8 cellular contexts compared by ENCODE assay signal in genomic region chr2:168890006-168890782, GRCh38. TPM values are rescaled to one million over a fixed set of nuclear protein-coding genes. Genes with fewer than 3 reads are reported as not detected.
DNase-seq lines count a peak whose midpoint lies in the region; ATAC-seq, FAIRE-seq and TF ChIP-seq lines count a peak whose summit lies in the region.

SPC25 (minus strand) TSS chr2:168890430; CDS start chr2:168889519, 911 bp downstream.

- peak within 1 kb of the TSS; percentile 83 to 93 (median 89) for H3K4me3 ChIP-seq in HepG2 (replicated peaks in 1 of 3; ENCODE audit: insufficient read depth in 1 of 3, low read depth in 2 of 3, low read length in 3 of 3)

- peak; percentile 57 to 66; a peak in 3 of 4 replicates for TF ChIP-seq POLR2A in HepG2 (IDR thresholded peaks at IDR 0.05; ENCODE audit: insufficient read depth in 1 of 2, low read depth in 2 of 2, low read length in 2 of 2)

- no peaks in the 10 kb centered on the region for H3K9me3 Mint-ChIP-seq in activated CD4-positive, alpha-beta T cell treated with anti-CD3 and anti-CD28 coated beads, Interleukin-2, amount 10 ng/mL, durations not matched to agents 7 days and 5 days

- peak; percentile 97 for FAIRE-seq in HepG2 (lab: Jason Lieb, UNC)

- peaks cover 18% of the 10 kb centered on the region for H3K4me1 ChIP-seq in HepG2 (ENCODE audit: insufficient read depth, low read length)

- H3K9ac ChIP-seq in HepG2 (ENCODE audit: insufficient read depth, low read depth, low read length) = peak within 1 kb of the TSS; percentile 80

- H3K9me3 ChIP-seq in HepG2 (ENCODE audit: low read length) = no peaks in the 10 kb centered on the region

- BruUV-seq in HepG2 (replicated peaks; lab: Mats Ljungman, UMichigan) = no TSS peak

- no peaks in the 10 kb centered on the region; a peak in 1 of 5 replicates for H3K27me3 ChIP-seq in HepG2 (ENCODE audit: control insufficient read depth in 1 of 2, insufficient read depth in 2 of 2, low read length in 2 of 2)

- peak within 1 kb of the TSS; percentile 72 for H3K4me2 ChIP-seq in HepG2 (ENCODE audit: low read depth, low read length)

- peak within 1 kb of the TSS; percentile 86 for H2AFZ ChIP-seq in HepG2 (ENCODE audit: low read length)

- TF ChIP-seq CTCF in C4-2B (conservative IDR thresholded peaks at IDR 0.05) = no peak
- no peak for TF ChIP-seq CTCF in HepG2 (CRISPR knock-in tag; IDR thresholded peaks at IDR 0.05)

- CTCF ChIA-PET in activated CD4-positive, alpha-beta T cell treated with anti-CD3 and anti-CD28 coated beads, Interleukin-2, amount 10 ng/mL, durations not matched to agents 7 days and 5 days (lab: Charles Lee) = interaction anchor here (0.7 kb wide), 1 partner anchor 13 kb away, joined by 3 read pairs; no protein-coding TSS in a partner anchor
- CTCF ChIA-PET in HepG2 (lab: Yijun Ruan, JAX; ENCODE audit: low intra/inter-chr PET ratio, low total read pairs) = no interaction called here

- POLR2A ChIA-PET in activated CD4-positive, alpha-beta T cell treated with anti-CD3 and anti-CD28 coated beads, Interleukin-2, amount 10 ng/mL, durations not matched to agents 7 days and 5 days (lab: Charles Lee) = interaction anchor here (0.6 kb wide), 1 partner anchor 15 kb away, joined by 5 read pairs; no protein-coding TSS in a partner anchor
- POLR2A ChIA-PET in HepG2 (lab: Yijun Ruan, JAX) = no interaction called here

- H3K27ac ChIP-seq in C4-2B (peak within 1 kb of the TSS; percentile 77), HepG2 (ENCODE audit: extremely low read length, insufficient read depth, low read length) (peak within 1 kb of the TSS; percentile 58)

- peak; percentile 97 for DNase-seq in NCI-H748 (lab: John Stamatoyannopoulos, UW; ENCODE audit: unreplicated experiment)
- DNase-seq in activated CD4-positive, alpha-beta T cell treated with anti-CD3 and anti-CD28 coated beads, Interleukin-2, amount 10 ng/mL, durations not matched to agents 7 days and 5 days = peak; percentile 94
- peak; percentile 93 for DNase-seq in dermis blood vessel endothelial cell
- DNase-seq in HepG2 (ENCODE audit: low spot score) = peak; percentile 95
- peak; percentile 76 to 82 for DNase-seq in stimulated activated CD4-positive, alpha-beta T cell treated with anti-CD3 and anti-CD28 coated beads, Interleukin-2, amount 100 ng/mL, for 48 hours

- TF ChIP-seq EP300 in HepG2 (IDR thresholded peaks at IDR 0.05; ENCODE audit: low read depth in 2 of 2, low read length in 2 of 2) = no peak
- TF ChIP-seq EP300 in HepG2 (CRISPR knock-in tag; IDR thresholded peaks at IDR 0.05; ENCODE audit: borderline replicate concordance) = no peak

- H3K27me3 Mint-ChIP-seq in activated CD4-positive, alpha-beta T cell treated with anti-CD3 and anti-CD28 coated beads, Interleukin-2, amount 10 ng/mL, durations not matched to agents 7 days and 5 days = peaks cover 28% of the 10 kb centered on the region

- in situ Hi-C loops in HepG2 (cut with HindIII; ENCODE audit: extremely low pct_ligation_motif_present, low pct_unique_long_range_greater_than_20kb) = no loop called here

- H3K36me3 ChIP-seq in HepG2 (replicated peaks in 1 of 2; ENCODE audit: control insufficient read depth in 1 of 2, insufficient read depth in 2 of 2, low read length in 2 of 2) = peaks cover 2 to 10% of the 10 kb centered on the region in 2 experiments; a peak in 4 of 5 replicates

- H3K79me2 ChIP-seq in HepG2 (ENCODE audit: insufficient read depth, low read length) = peaks cover 10% of the 10 kb centered on the region

- H3K4me1 Mint-ChIP-seq in activated CD4-positive, alpha-beta T cell treated with anti-CD3 and anti-CD28 coated beads, Interleukin-2, amount 10 ng/mL, durations not matched to agents 7 days and 5 days = peaks cover 32% of the 10 kb centered on the region

- no peaks in the 10 kb centered on the region for H4K20me1 ChIP-seq in HepG2 (ENCODE audit: insufficient read depth, low read length)

- TF ChIP-seq RAD21 in HepG2 (CRISPR knock-in tag; IDR thresholded peaks at IDR 0.05) = no peak

- intact Hi-C loops in HepG2 (cut with micrococcal nuclease; ENCODE audit: unreplicated experiment) = no loop called here

- ATAC-seq in GM19351 (IDR thresholded peaks at IDR 0.05; ENCODE audit: unreplicated experiment) (peak; percentile 100), HG03520 (IDR thresholded peaks at IDR 0.05; ENCODE audit: unreplicated experiment) (peak; percentile 100), HepG2 (peak; percentile 100)

- under 1% methylated on average over 36 of the region's 38 CpGs for WGBS in HepG2 (ENCODE audit: low lambda C conversion rate)

- H3K27ac Mint-ChIP-seq in activated CD4-positive, alpha-beta T cell treated with anti-CD3 and anti-CD28 coated beads, Interleukin-2, amount 10 ng/mL, durations not matched to agents 7 days and 5 days = peak within 1 kb of the TSS; percentile 98

- H3K36me3 Mint-ChIP-seq in activated CD4-positive, alpha-beta T cell treated with anti-CD3 and anti-CD28 coated beads, Interleukin-2, amount 10 ng/mL, durations not matched to agents 7 days and 5 days (ENCODE audit: low read depth) = peaks cover 35% of the 10 kb centered on the region

- peak within 1 kb of the TSS; percentile 90 for H3K4me3 Mint-ChIP-seq in activated CD4-positive, alpha-beta T cell treated with anti-CD3 and anti-CD28 coated beads, Interleukin-2, amount 10 ng/mL, durations not matched to agents 7 days and 5 days

TF ChIP-seq in HepG2, 621 proteins besides CTCF, POLR2A, EP300 and RAD21 (continues in another document):
- no peak for TF ChIP-seq ZNF678 (CRISPR knock-in tag; IDR thresholded peaks at IDR 0.05)
- no peak for TF ChIP-seq HDAC6 (IDR thresholded peaks at IDR 0.05; ENCODE audit: low read depth, low read length)
- TF ChIP-seq FOXK1 (CRISPR knock-in tag; IDR thresholded peaks at IDR 0.05; ENCODE audit: borderline replicate concordance, low read depth) = peak; percentile 63; the same call in 1 of the 2 replicates
- TF ChIP-seq NFE2L1 (CRISPR knock-in tag; IDR thresholded peaks at IDR 0.05; ENCODE audit: borderline replicate concordance) = peak; percentile 50; the same call in 1 of the 2 replicates
- TF ChIP-seq ZNF101 (CRISPR knock-in tag; IDR thresholded peaks at IDR 0.05; ENCODE audit: borderline replicate concordance, low read depth) = no peak
- TF ChIP-seq ONECUT2 (CRISPR knock-in tag; IDR thresholded peaks at IDR 0.05) = 0 out of 2 replicates have a peak, but pooled peaks have one; percentile 33
- TF ChIP-seq FOXO4 (CRISPR knock-in tag; conservative IDR thresholded peaks at IDR 0.05) = no peak

RNA-seq across cellular contexts. Expression of gene SPC25, which starts in this region (rescaled TPM):
- total RNA-seq in activated CD4-positive, alpha-beta T cell treated with anti-CD3 and anti-CD28 coated beads, Interleukin-2, amount 10 ng/mL, durations not matched to agents 7 days and 5 days = 10 to 100 TPM; 51.6 to 52.2 TPM
- 2.6 and 6.4 TPM in 2 replicates for total RNA-seq in dermis blood vessel endothelial cell
- total RNA-seq in HepG2 (2016; rRNA removed; fragmentation: Illumina TruSeq; extraction: Trizol) = 26.5 and 45.9 TPM in 2 replicates
- total RNA-seq in HepG2 (2016; cell fraction: cytosol; rRNA removed; fragmentation: Illumina TruSeq; extraction: Trizol; ENCODE audit: low read depth) = 7.1 and 10.1 TPM in 2 replicates
- total RNA-seq in HepG2 (2016; cell fraction: insoluble cytoplasmic fraction; rRNA removed; fragmentation: Illumina TruSeq; extraction: Trizol) = 26.5 and 47.6 TPM in 2 replicates
- total RNA-seq in HepG2 (2016; cell fraction: membrane; rRNA removed; fragmentation: Illumina TruSeq; extraction: Trizol) = 8.5 and 9.2 TPM in 2 replicates
- 18.6 and 21.5 TPM in 2 replicates for total RNA-seq in HepG2 (2016; cell fraction: nucleus; rRNA removed; fragmentation: Illumina TruSeq; extraction: Trizol)
- 6.9 and 11.3 TPM in 2 replicates for polyA plus RNA-seq in HepG2 (2011; rRNA removed)
- polyA plus RNA-seq in HepG2 (2011; cell fraction: cytosol; rRNA removed) = 4.7 and 6.1 TPM in 2 replicates
- polyA plus RNA-seq in HepG2 (2011; cell fraction: nucleus; rRNA removed) = 1.9 and 2.6 TPM in 2 replicates
- polyA plus RNA-seq in HepG2 (2012) = 6.5 and 18.6 TPM in 2 replicates
- polyA plus RNA-seq in HepG2 (2016; cell fraction: cytosol; fragmentation: Illumina TruSeq; extraction: Trizol; ENCODE audit: low read depth) = 5.9 and 7.9 TPM in 2 replicates
- 63.6 and 67.5 TPM in 2 replicates for polyA plus RNA-seq in HepG2 (2016; cell fraction: insoluble cytoplasmic fraction; fragmentation: Illumina TruSeq; extraction: Trizol; ENCODE audit: low read depth)
- 7.4 and 7.6 TPM in 2 replicates for polyA plus RNA-seq in HepG2 (2016; cell fraction: membrane; fragmentation: Illumina TruSeq; extraction: Trizol; ENCODE audit: low read depth)
- polyA plus RNA-seq in HepG2 (2016; cell fraction: nucleus; fragmentation: Illumina TruSeq; extraction: Trizol; ENCODE audit: insufficient read depth, low read depth) = 21.4 and 23.9 TPM in 2 replicates
- polyA minus RNA-seq in HepG2 (2011; rRNA and poly(A)+ RNA removed; ENCODE audit: low replicate concordance) = 16.3 and 23.5 TPM in 2 replicates
- polyA minus RNA-seq in HepG2 (2011; cell fraction: cytosol; rRNA and poly(A)+ RNA removed) = 2.7 and 4.8 TPM in 2 replicates
- polyA minus RNA-seq in HepG2 (2011; cell fraction: nucleus; rRNA and poly(A)+ RNA removed) = 24.6 and 28.3 TPM in 2 replicates

Comparison
In these comparisons a context has a peak if more than half of its experiments do, and no peak if none do; other contexts are left out.
1. Peak in every context shown above with its lines: DNase-seq, ATAC-seq, H3K4me3 ChIP-seq and H3K27ac ChIP-seq.